ENCODE assay signal across 8 cellular contexts in genomic region chr14:50830044-50830931, GRCh38. TPM values are rescaled to one million over a fixed set of nuclear protein-coding genes. Genes with fewer than 3 reads are reported as not detected.
DNase-seq lines count a peak whose midpoint lies in the region; ATAC-seq and TF ChIP-seq lines count a peak whose summit lies in the region.

No MANE protein-coding gene starts in this region.

- peak overlapping the region; percentile 97 for H3K4me3 Mint-ChIP-seq in T-helper 17 cell

- H3K4me1 ChIP-seq in GM23248 (ENCODE audit: insufficient read depth) (peaks cover 14% of the 10 kb centered on the region), iPS-15b (ENCODE audit: control insufficient read depth, insufficient read depth, low read length) (peaks cover 12% of the 10 kb centered on the region)

- in situ Hi-C loops in GM23248 (cut with MboI) (no loop called here), astrocyte of the spinal cord (cut with HindIII; ENCODE audit: low sequenced_read_pairs) (no loop called here)

- no peak for TF ChIP-seq CTCF in astrocyte of the spinal cord (IDR thresholded peaks at IDR 0.05; ENCODE audit: low read depth, low read length)

- H3K27me3 Mint-ChIP-seq in T-helper 17 cell = no peaks in the 10 kb centered on the region

- WGBS in GM23248 (ENCODE audit: low coverage in 1 of 2, low lambda C conversion rate in 2 of 2, missing lambda C conversion rate in 2 of 2), 2 experiments = 1% methylated on average over 58 to 61 of the region's 93 CpGs

- peaks cover 18% of the 10 kb centered on the region for H4K20me1 ChIP-seq in GM23248 (ENCODE audit: insufficient read depth)

- H3F3A ChIP-seq in GM23248 (ENCODE audit: insufficient read depth) = peaks cover 9% of the 10 kb centered on the region

- DNase-seq in ELF-1 (ENCODE audit: low read depth, low spot score) (peak; percentile 82), GM23248 (peak; percentile 69), LHCN-M2 (ENCODE audit: low read depth) (peak; percentile 41), T-helper 17 cell (peak; percentile 47 to 59 (median 57)), astrocyte of the spinal cord (ENCODE audit: low read depth, low spot score) (peak; percentile 45), skeletal muscle cell (ENCODE audit: low read depth) (no peak), GM19240 (ENCODE audit: insufficient read length, low spot score) (no peak)

- peak overlapping the region; percentile 39; the same call in 1 of the 2 replicates for H3K27ac ChIP-seq in GM23248

- H3K9me2 ChIP-seq in GM23248 (ENCODE audit: insufficient read depth) = no peaks in the 10 kb centered on the region

- H3K9ac ChIP-seq in GM23248 (peak overlapping the region; percentile 80), iPS-15b (ENCODE audit: low read depth, low read length) (no peak overlapping the region)

- H3K27me3 ChIP-seq in GM23248 (replicated peaks; ENCODE audit: insufficient read depth) (no peaks in the 10 kb centered on the region), iPS-15b (ENCODE audit: control insufficient read depth, insufficient read depth, low read length) (peaks cover 88% of the 10 kb centered on the region)

- H3K36me3 ChIP-seq in GM23248 (ENCODE audit: low read depth) (no peaks in the 10 kb centered on the region), iPS-15b (ENCODE audit: control insufficient read depth, insufficient read depth, low read length) (no peaks in the 10 kb centered on the region)

- peaks cover 45% of the 10 kb centered on the region for H3K79me2 ChIP-seq in GM23248 (ENCODE audit: insufficient read depth)

- peak; percentile 71 for ATAC-seq in T-helper 17 cell

- H3K4me3 ChIP-seq in GM23248 (peak overlapping the region; percentile 88), astrocyte of the spinal cord (ENCODE audit: low read depth, low read length) (peak overlapping the region; percentile 75), iPS-15b (ENCODE audit: low read depth, low read length) (peak overlapping the region; percentile 76), skeletal muscle cell (ENCODE audit: low read depth, low read length) (peak overlapping the region; percentile 81)

- H3K9me3 ChIP-seq in GM23248 (ENCODE audit: low read depth) (no peaks in the 10 kb centered on the region), T-helper 17 cell (ENCODE audit: control insufficient read depth, low read length, poor library complexity, severe bottlenecking) (no peaks in the 10 kb centered on the region), iPS-15b (ENCODE audit: control insufficient read depth, insufficient read depth, low read length) (no peaks in the 10 kb centered on the region)

- H3K36me3 Mint-ChIP-seq in T-helper 17 cell (ENCODE audit: low read depth) = peaks cover 2% of the 10 kb centered on the region

- peaks cover 54% of the 10 kb centered on the region for H3K4me1 Mint-ChIP-seq in T-helper 17 cell

- peak overlapping the region; percentile 91 for H3K27ac Mint-ChIP-seq in T-helper 17 cell

- H2AFZ ChIP-seq in GM23248 = peak overlapping the region; percentile 73

- H3K4me2 ChIP-seq in GM23248 (ENCODE audit: unreplicated experiment) = peak overlapping the region; percentile 79

RNA-seq across cellular contexts. Expression of gene NIN, which starts 0.7 kb away (rescaled TPM):
- 28.7 and 33.3 TPM in 2 replicates for total RNA-seq in GM23248 (2014; rRNA removed; shearing (Covaris generic))
- polyA plus RNA-seq in GM23248 (2016; fragmentation: Nextera tagmentation; extraction: Ambion mirVana) = 16.2 and 17.0 TPM in 2 replicates
- total RNA-seq in LHCN-M2 (2014; rRNA removed) (34.6 and 40.0 TPM in 2 replicates), T-helper 17 cell (10 to 100 TPM; 62.2 to 71.6 TPM)
- polyA plus RNA-seq in LHCN-M2 (2012) = 17.3 TPM

RNA-seq across cellular contexts. Expression of gene ABHD12B, which starts 41.6 kb away (rescaled TPM):
- not detected in 2 replicates for total RNA-seq in GM23248 (2014; rRNA removed; shearing (Covaris generic))
- polyA plus RNA-seq in GM23248 (2016; fragmentation: Nextera tagmentation; extraction: Ambion mirVana) = 0.31 TPM in 1 of 2 replicates, not detected in the other
- total RNA-seq in LHCN-M2 (2014; rRNA removed) (not detected in 2 replicates), T-helper 17 cell (not detected)
- 0.04 TPM for polyA plus RNA-seq in LHCN-M2 (2012)

Comparison
In these comparisons a context has a peak if more than half of its experiments do, and no peak if none do; other contexts are left out.
1. DNase-seq: peak in ELF-1 (single experiment), GM23248 (single experiment), LHCN-M2 (single experiment), T-helper 17 cell (3 of 3) and astrocyte of the spinal cord (single experiment); none in skeletal muscle cell (single experiment) and GM19240 (single experiment).
2. Peak in every context shown above with its lines, with median percentiles within 50 percentile points of each other: H3K4me3 ChIP-seq.